Comparison of ENCODE assay signal across 9 cellular contexts in genomic region chr14:71752111-71752738, GRCh38.
DNase-seq lines count a peak whose midpoint lies in the region.
"Had no signal": no experiment of that assay in that cellular context is flagged by ENCODE, and none has a peak within 500 bp of the region (broad histone marks: within the 10 kb centered on the region; RNA-seq: fewer than 3 reads in every experiment).

No MANE protein-coding gene starts in this region.

- no peak overlapping the region for H2BK5ac ChIP-seq in mesendoderm (ENCODE audit: low read length)

- H3K4ac ChIP-seq in mesendoderm (ENCODE audit: low read depth, low read length) = no peak overlapping the region

- H3K9me3 ChIP-seq in SK-N-MC (ENCODE audit: low read depth, low read length) = peaks cover 4% of the 10 kb centered on the region; the same call in 1 of the 2 replicates
- peaks cover 7% of the 10 kb centered on the region for H3K9me3 ChIP-seq in skeletal muscle satellite cell (replicated peaks; ENCODE audit: low read length)

- WGBS in mesendoderm (ENCODE audit: extremely low coverage, insufficient coverage, low lambda C conversion rate) = no CpG with 5 or more reads among the region's 23 CpGs

- H4K5ac ChIP-seq in mesendoderm (ENCODE audit: low read length) = no peak overlapping the region

- H4K8ac ChIP-seq in mesendoderm (ENCODE audit: low read depth, low read length) = no peak overlapping the region

- no peak overlapping the region for H2BK120ac ChIP-seq in mesendoderm (ENCODE audit: low read depth, low read length)

- H2AK5ac ChIP-seq in mesendoderm (ENCODE audit: low read length) = no peak overlapping the region

- no peak overlapping the region for H3K18ac ChIP-seq in mesendoderm (ENCODE audit: low read length)

- no peak overlapping the region for H2BK15ac ChIP-seq in mesendoderm (replicated peaks; ENCODE audit: low read depth)

- peaks cover 9% of the 10 kb centered on the region for H3K4me1 ChIP-seq in skeletal muscle satellite cell (ENCODE audit: control insufficient read depth, insufficient read depth, low read length)
- no peaks in the 10 kb centered on the region for H3K4me1 ChIP-seq in mesendoderm (ENCODE audit: control insufficient read depth, low read depth, low read length)

- no peak overlapping the region for H3K56ac ChIP-seq in mesendoderm (ENCODE audit: low read length)

- H3K36me3 ChIP-seq in SK-N-MC (ENCODE audit: insufficient read depth, low read length) (no peaks in the 10 kb centered on the region), skeletal muscle satellite cell (ENCODE audit: insufficient read depth, low read length) (no peaks in the 10 kb centered on the region), mesendoderm (ENCODE audit: control insufficient read depth, insufficient read depth, low read length) (no peaks in the 10 kb centered on the region)

- no peaks in the 10 kb centered on the region for H3K79me2 ChIP-seq in mesendoderm (ENCODE audit: control insufficient read depth, insufficient read depth, low read length)

- DNase-seq in DMS 273 (lab: John Stamatoyannopoulos, UW; ENCODE audit: unreplicated experiment) (peak; percentile 31), DMS 273 treated with DMSO at 0.1 percent for 48 hours (lab: John Stamatoyannopoulos, UW) (no peak), SK-N-MC (ENCODE audit: low read depth, low spot score) (no peak), myocyte (ENCODE audit: low read depth) (peak; percentile 48), GOT3 (lab: John Stamatoyannopoulos, UW) (no peak), mesendoderm (no peak), activated gamma-delta T cell (lab: John Stamatoyannopoulos, UW) (no peak)

- H3K9ac ChIP-seq in SK-N-MC (ENCODE audit: insufficient read length) (peak overlapping the region; percentile 55), skeletal muscle satellite cell (ENCODE audit: low read depth, low read length) (peak overlapping the region; percentile 55), mesendoderm (ENCODE audit: low read length) (no peak overlapping the region)

- H3K27me3 ChIP-seq in skeletal muscle satellite cell (ENCODE audit: control insufficient read depth, insufficient read depth, low read length) (no peaks in the 10 kb centered on the region), mesendoderm (ENCODE audit: insufficient read depth, low read length, poor library complexity) (no peaks in the 10 kb centered on the region)

- H3K23ac ChIP-seq in mesendoderm (ENCODE audit: low read length) = no peak overlapping the region

- H3K4me2 ChIP-seq in skeletal muscle satellite cell (ENCODE audit: low read length) (no peak overlapping the region), mesendoderm (ENCODE audit: low read length) (no peak overlapping the region)

- H3K4me3 ChIP-seq in SK-N-MC = peak overlapping the region; percentile 69
- no peak overlapping the region for H3K4me3 ChIP-seq in skeletal muscle satellite cell (ENCODE audit: low read length)
- H3K4me3 ChIP-seq in mesendoderm (ENCODE audit: low read length) = no peak overlapping the region

- peak overlapping the region; percentile 71 for H3K27ac ChIP-seq in SK-N-MC
- H3K27ac ChIP-seq in mesendoderm (ENCODE audit: low read depth, low read length) = no peak overlapping the region
- H3K27ac ChIP-seq: 22Rv1 had no signal

- H3K79me1 ChIP-seq in mesendoderm (ENCODE audit: low read length) = no peaks in the 10 kb centered on the region

Comparison
In these comparisons a context has a peak if more than half of its experiments do, and no peak if none do; other contexts are left out.
1. DNase-seq: peak in DMS 273 (single experiment) and myocyte (single experiment); none in DMS 273 treated with DMSO at 0.1 percent for 48 hours (single experiment), SK-N-MC (single experiment), GOT3 (single experiment), mesendoderm (single experiment) and activated gamma-delta T cell (single experiment).